Comparison of ENCODE assay signal across 8 cellular contexts in genomic region chr15:64247906-64248541, GRCh38.
A peak's percentile ranks its signal among the peaks of the same experiment; 100 is the strongest.
DNase-seq lines count a peak whose midpoint lies in the region; ATAC-seq and TF ChIP-seq lines count a peak whose summit lies in the region.

No MANE protein-coding gene starts in this region.

- no peak overlapping the region for H3K9ac ChIP-seq in rectal smooth muscle tissue (ENCODE audit: low read length)

- H3K36me3 ChIP-seq in rectal smooth muscle tissue (ENCODE audit: control insufficient read depth, insufficient read depth, low read length): no peaks in the 10 kb centered on the region

- H3K4me3 Mint-ChIP-seq in activated CD4-positive, alpha-beta memory T cell treated with anti-CD3 and anti-CD28 coated beads for 36 hours: no peak overlapping the region

- peaks cover 40% of the 10 kb centered on the region for H3K4me1 Mint-ChIP-seq in activated CD4-positive, alpha-beta memory T cell treated with anti-CD3 and anti-CD28 coated beads for 36 hours (ENCODE audit: low read depth)

- peaks cover 32% of the 10 kb centered on the region for H3K4me1 ChIP-seq in foreskin keratinocyte
- peaks cover 11% of the 10 kb centered on the region for H3K4me1 ChIP-seq in rectal smooth muscle tissue (ENCODE audit: control insufficient read depth, insufficient read depth, low read length)

- TF ChIP-seq CTCF in foreskin keratinocyte (conservative IDR thresholded peaks at IDR 0.05): no peak

- H3K27ac ChIP-seq in foreskin keratinocyte (peak overlapping the region; percentile 86), rectal smooth muscle tissue (ENCODE audit: low read depth, low read length) (peak overlapping the region; percentile 62)

- ATAC-seq in HG02571 (IDR thresholded peaks at IDR 0.05; ENCODE audit: unreplicated experiment): peak; percentile 62
- peak; percentile 80 for ATAC-seq in foreskin keratinocyte
- no peak for ATAC-seq in HG03457 (IDR thresholded peaks at IDR 0.05; ENCODE audit: unreplicated experiment)

- H3K36me3 Mint-ChIP-seq in activated CD4-positive, alpha-beta memory T cell treated with anti-CD3 and anti-CD28 coated beads for 36 hours: peaks cover 14% of the 10 kb centered on the region

- no peaks in the 10 kb centered on the region for H3K27me3 ChIP-seq in foreskin keratinocyte
- no peaks in the 10 kb centered on the region for H3K27me3 ChIP-seq in rectal smooth muscle tissue (ENCODE audit: control insufficient read depth, insufficient read depth, low read length)

- CTCF ChIA-PET in activated CD4-positive, alpha-beta memory T cell treated with anti-CD3 and anti-CD28 coated beads for 36 hours (lab: Charles Lee): interaction anchor here (1.2 kb wide), 1 partner anchor 8 kb away, joined by 3 read pairs; no protein-coding TSS in a partner anchor

- no peak overlapping the region for H3K4me3 ChIP-seq in rectal smooth muscle tissue (ENCODE audit: low read length)

- H3K9me3 Mint-ChIP-seq in activated CD4-positive, alpha-beta memory T cell treated with anti-CD3 and anti-CD28 coated beads for 36 hours: no peaks in the 10 kb centered on the region

- no peak overlapping the region for H3K27ac Mint-ChIP-seq in activated CD4-positive, alpha-beta memory T cell treated with anti-CD3 and anti-CD28 coated beads for 36 hours

- DNase-seq in stimulated activated CD4-positive, alpha-beta T cell treated with anti-CD3 and anti-CD28 coated beads, Interleukin-2, amount 100 ng/mL, for 24 hours: peak; percentile 4 to 24
- no peak for DNase-seq in stimulated activated CD4-positive, alpha-beta T cell treated with anti-CD3 and anti-CD28 coated beads, Interleukin-4, amount 100 ng/mL, for 4 hours
- DNase-seq in NCI-H1105 treated with DMSO at 0.1 percent for 48 hours (lab: John Stamatoyannopoulos, UW) (peak; percentile 76), foreskin keratinocyte (peak; percentile 82 to 90)
- peak; percentile 29 for DNase-seq in activated CD4-positive, alpha-beta memory T cell treated with anti-CD3 and anti-CD28 coated beads for 36 hours

- POLR2A ChIA-PET in activated CD4-positive, alpha-beta memory T cell treated with anti-CD3 and anti-CD28 coated beads for 36 hours (lab: Charles Lee): interaction anchor here (0.7 to 2.6 kb wide), 3 partner anchors 25 to 251 kb away, joined by 3 to 14 read pairs (median 3); partner anchors contain the start of gene PPIB

- intact Hi-C loops in activated CD4-positive, alpha-beta memory T cell treated with anti-CD3 and anti-CD28 coated beads for 36 hours (cut with micrococcal nuclease): loop anchor here (1.0 to 10.0 kb wide), 5 partner anchors 17 to 449 kb away; partner anchors contain the start of genes CIAO2A and SNX1

- H3K27me3 Mint-ChIP-seq in activated CD4-positive, alpha-beta memory T cell treated with anti-CD3 and anti-CD28 coated beads for 36 hours: peaks cover 2% of the 10 kb centered on the region

Comparison
In these comparisons a context has a peak if more than half of its experiments do, and no peak if none do; other contexts are left out.
1. DNase-seq: peak in stimulated activated CD4-positive, alpha-beta T cell treated with anti-CD3 and anti-CD28 coated beads, Interleukin-2, amount 100 ng/mL, for 24 hours (2 of 2), NCI-H1105 treated with DMSO at 0.1 percent for 48 hours (single experiment), activated CD4-positive, alpha-beta memory T cell treated with anti-CD3 and anti-CD28 coated beads for 36 hours (single experiment) and foreskin keratinocyte (2 of 2); none in stimulated activated CD4-positive, alpha-beta T cell treated with anti-CD3 and anti-CD28 coated beads, Interleukin-4, amount 100 ng/mL, for 4 hours (0 of 2).